1 cellular context compared by ENCODE assay signal in genomic region chr4:48269861-48270515, GRCh38.
TF ChIP-seq lines count a peak whose summit lies in the region.

No MANE protein-coding gene starts in this region.

TF ChIP-seq in HepG2, 621 proteins besides CTCF, POLR2A, EP300 and RAD21 (continued from another document and continues in another):
- TF ChIP-seq UBTF (CRISPR knock-in tag; IDR thresholded peaks at IDR 0.05) (peak; percentile 40; the same call in 1 of the 2 replicates), GABPB1 (CRISPR knock-in tag; IDR thresholded peaks at IDR 0.05) (peak; percentile 67), ZNF780A (CRISPR knock-in tag; IDR thresholded peaks at IDR 0.05) (no peak), ZNF251 (CRISPR knock-in tag; IDR thresholded peaks at IDR 0.05) (no peak), RCOR2 (CRISPR knock-in tag; IDR thresholded peaks at IDR 0.05) (no peak), XRCC5 (optimal IDR thresholded peaks at IDR 0.05; ENCODE audit: low read length) (peak; percentile 11), KDM6A (CRISPR knock-in tag; IDR thresholded peaks at IDR 0.05; ENCODE audit: low read depth) (no peak), NAIF1 (CRISPR knock-in tag; IDR thresholded peaks at IDR 0.05; ENCODE audit: borderline replicate concordance) (peak; percentile 76), ATF1 (CRISPR knock-in tag; IDR thresholded peaks at IDR 0.05) (no peak), ELF1 (CRISPR knock-in tag; IDR thresholded peaks at IDR 0.05) (no peak), ZNF121 (CRISPR knock-in tag; IDR thresholded peaks at IDR 0.05) (no peak), MYPOP (CRISPR knock-in tag; IDR thresholded peaks at IDR 0.05) (peak; percentile 13; the same call in 1 of the 2 replicates), ZNF607 (CRISPR knock-in tag; IDR thresholded peaks at IDR 0.05; ENCODE audit: borderline replicate concordance) (no peak), POLR2G (IDR thresholded peaks at IDR 0.05; ENCODE audit: low read depth, low read length) (peak; percentile 54; the same call in 1 of the 2 replicates), SNAPC2 (CRISPR knock-in tag; IDR thresholded peaks at IDR 0.05) (no peak), SP5 (CRISPR knock-in tag; IDR thresholded peaks at IDR 0.05; ENCODE audit: borderline replicate concordance, low read depth) (peak; percentile 69; the same call in 1 of the 2 replicates), ZNF441 (CRISPR knock-in tag; IDR thresholded peaks at IDR 0.05; ENCODE audit: borderline replicate concordance) (0 out of 2 replicates have a peak, but pooled peaks have one; percentile 17), ZNF724P (CRISPR knock-in tag; IDR thresholded peaks at IDR 0.05; ENCODE audit: borderline replicate concordance) (0 out of 2 replicates have a peak, but pooled peaks have one; percentile 42), NR3C1 (CRISPR knock-in tag; IDR thresholded peaks at IDR 0.05) (no peak), ZNF510 (CRISPR knock-in tag; IDR thresholded peaks at IDR 0.05; ENCODE audit: low read depth) (0 out of 2 replicates have a peak, but pooled peaks have one; percentile 64), PHF8 (CRISPR knock-in tag; IDR thresholded peaks at IDR 0.05) (peak; percentile 47; the same call in 1 of the 2 replicates), CREBL2 (CRISPR knock-in tag; IDR thresholded peaks at IDR 0.05; ENCODE audit: borderline replicate concordance) (no peak), ZFP91 (CRISPR knock-in tag; IDR thresholded peaks at IDR 0.05; ENCODE audit: borderline replicate concordance) (peak; percentile 22; the same call in 1 of the 2 replicates), ZNF766 (CRISPR knock-in tag; IDR thresholded peaks at IDR 0.05; ENCODE audit: borderline replicate concordance) (0 out of 2 replicates have a peak, but pooled peaks have one; percentile 26), SP4 (CRISPR knock-in tag; IDR thresholded peaks at IDR 0.05) (peak; percentile 56; the same call in 1 of the 2 replicates), ZNF18 (CRISPR knock-in tag; IDR thresholded peaks at IDR 0.05; ENCODE audit: insufficient replicate concordance) (peak; percentile 28), ZNF687 (CRISPR knock-in tag; IDR thresholded peaks at IDR 0.05) (peak; percentile 58; the same call in 1 of the 2 replicates), MIER2 (CRISPR knock-in tag; IDR thresholded peaks at IDR 0.05) (peak; percentile 30; the same call in 1 of the 2 replicates), ZNF12 (CRISPR knock-in tag; IDR thresholded peaks at IDR 0.05) (0 out of 2 replicates have a peak, but pooled peaks have one; percentile 10), ASH2L (IDR thresholded peaks at IDR 0.05; ENCODE audit: insufficient read length, low read depth, low read length) (no peak), CENPBD1 (CRISPR knock-in tag; IDR thresholded peaks at IDR 0.05; ENCODE audit: borderline replicate concordance, low read depth) (no peak), STAT5B (CRISPR knock-in tag; IDR thresholded peaks at IDR 0.05) (0 out of 2 replicates have a peak, but pooled peaks have one; percentile 41), SAP130 (CRISPR knock-in tag; IDR thresholded peaks at IDR 0.05; ENCODE audit: low read depth) (peak; percentile 31), DR1 (CRISPR knock-in tag; IDR thresholded peaks at IDR 0.05) (no peak), ZNF232 (CRISPR knock-in tag; IDR thresholded peaks at IDR 0.05; ENCODE audit: borderline replicate concordance) (0 out of 2 replicates have a peak, but pooled peaks have one; percentile 14), KLF12 (CRISPR knock-in tag; IDR thresholded peaks at IDR 0.05; ENCODE audit: borderline replicate concordance) (0 out of 2 replicates have a peak, but pooled peaks have one; percentile 8), ARID2 (CRISPR knock-in tag; IDR thresholded peaks at IDR 0.05; ENCODE audit: borderline replicate concordance) (no peak), TFE3 (CRISPR knock-in tag; IDR thresholded peaks at IDR 0.05) (no peak), JUNB (CRISPR knock-in tag; IDR thresholded peaks at IDR 0.05; ENCODE audit: borderline replicate concordance) (no peak), YEATS4 (CRISPR knock-in tag; IDR thresholded peaks at IDR 0.05; ENCODE audit: borderline replicate concordance) (peak; percentile 45; the same call in 1 of the 2 replicates), ZNF556 (CRISPR knock-in tag; IDR thresholded peaks at IDR 0.05; ENCODE audit: borderline replicate concordance) (peak; percentile 50; the same call in 1 of the 2 replicates), HIVEP1 (CRISPR knock-in tag; IDR thresholded peaks at IDR 0.05) (no peak), HNRNPLL (IDR thresholded peaks at IDR 0.05; ENCODE audit: low read depth, low read length, poor library complexity, severe bottlenecking) (peak; percentile 98), ZNF800 (CRISPR knock-in tag; IDR thresholded peaks at IDR 0.05) (0 out of 2 replicates have a peak, but pooled peaks have one; percentile 63), ATF3 (CRISPR knock-in tag; IDR thresholded peaks at IDR 0.05) (no peak), CREB1 (IDR thresholded peaks at IDR 0.05) (no peak), CREB1 (CRISPR knock-in tag; IDR thresholded peaks at IDR 0.05) (no peak), JARID2 (CRISPR knock-in tag; IDR thresholded peaks at IDR 0.05; ENCODE audit: insufficient replicate concordance) (no peak), TFAP4 (IDR thresholded peaks at IDR 0.05; ENCODE audit: borderline replicate concordance, low read depth) (no peak), SIN3A (IDR thresholded peaks at IDR 0.05; ENCODE audit: borderline replicate concordance, low read depth, low read length) (no peak)
